20 cellular contexts compared by ENCODE assay signal in the genomic region with DNA sequence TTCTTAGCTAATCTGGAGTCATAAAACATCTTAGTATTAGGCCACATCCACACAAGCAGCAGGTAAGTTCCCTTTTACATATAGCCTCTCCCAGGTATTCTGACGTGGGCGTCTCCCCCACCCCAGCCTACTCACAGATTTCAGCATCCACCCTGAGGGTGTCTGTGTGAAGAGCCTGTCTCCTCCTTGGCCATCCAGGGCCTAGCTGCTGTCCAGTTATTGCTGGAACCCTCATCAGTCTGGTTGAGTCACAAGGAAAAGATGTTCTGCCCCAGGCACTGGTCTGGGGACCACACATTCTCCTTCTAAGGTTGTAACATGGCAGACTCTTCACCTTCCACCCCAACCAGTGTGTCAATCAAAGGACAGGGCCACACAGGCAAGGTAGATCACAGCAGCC.
"Had no signal": no experiment of that assay in that cellular context is flagged by ENCODE, and none has a peak within 500 bp of the region (broad histone marks: within the 10 kb centered on the region; RNA-seq: fewer than 3 reads in every experiment).

No MANE protein-coding gene starts in this region.

- H3K9me3 Mint-ChIP-seq: stimulated activated effector memory CD8-positive, alpha-beta T cell treated with anti-CD3 and anti-CD28 coated beads, Interleukin-12 subunit alpha, Interleukin-12 subunit beta, amount 100 ng/mL, for 72 hours; stimulated activated naive CD8-positive, alpha-beta T cell treated with anti-CD3 and anti-CD28 coated beads, Interleukin-15, Interleukin-2, amounts not matched to agents 100 ng/mL and 50 ng/mL, for 24 hours had no signal

- DNase-seq: effector CD4-positive, alpha-beta T cell; gastrocnemius medialis; heart right ventricle; hypothalamus; mammary epithelial cell; naive thymus-derived CD4-positive, alpha-beta T cell; nephron progenitor cell; psoas muscle; retina; right lobe of liver; stimulated activated CD4-positive, alpha-beta T cell treated with anti-CD3 and anti-CD28 coated beads, Interleukin-4, amount 100 ng/mL, for 1 hour; stimulated activated CD8-positive, alpha-beta memory T cell treated with anti-CD3 and anti-CD28 coated beads, Interleukin-4, amount 100 ng/mL, for 48 hours; testis had no signal

- H3K27ac ChIP-seq: coronary artery, gastrocnemius medialis, heart right ventricle, neutrophil, psoas muscle, right lobe of liver, testis, tibial nerve had no signal

- H3K4me1 ChIP-seq: right lobe of liver, testis had no signal

- ATAC-seq: esophagus mucosa; left lobe of liver; naive thymus-derived CD4-positive, alpha-beta T cell; right lobe of liver had no signal

- H3K36me3 Mint-ChIP-seq: naive thymus-derived CD4-positive, alpha-beta T cell; stimulated activated effector memory CD8-positive, alpha-beta T cell treated with anti-CD3 and anti-CD28 coated beads, Interleukin-12 subunit alpha, Interleukin-12 subunit beta, amount 100 ng/mL, for 72 hours had no signal

- H3K27me3 ChIP-seq: gastrocnemius medialis, heart right ventricle, neutrophil, right lobe of liver, testis, tibial nerve had no signal

- H3K4me3 Mint-ChIP-seq: naive thymus-derived CD4-positive, alpha-beta T cell; nephron progenitor cell; stimulated activated effector memory CD8-positive, alpha-beta T cell treated with anti-CD3 and anti-CD28 coated beads, Interleukin-12 subunit alpha, Interleukin-12 subunit beta, amount 100 ng/mL, for 72 hours; stimulated activated naive CD8-positive, alpha-beta T cell treated with anti-CD3 and anti-CD28 coated beads, Interleukin-15, Interleukin-2, amounts not matched to agents 100 ng/mL and 50 ng/mL, for 24 hours had no signal

- H3K9me3 ChIP-seq: gastrocnemius medialis, heart right ventricle, neutrophil, psoas muscle, right lobe of liver, testis, tibial nerve had no signal

- H3K36me3 ChIP-seq: gastrocnemius medialis, heart right ventricle, neutrophil, right lobe of liver, tibial nerve had no signal

- H3K4me3 ChIP-seq: coronary artery, gastrocnemius medialis, heart right ventricle, psoas muscle, right lobe of liver, testis, tibial nerve had no signal

- H3K27ac Mint-ChIP-seq: naive thymus-derived CD4-positive, alpha-beta T cell; nephron progenitor cell; stimulated activated effector memory CD8-positive, alpha-beta T cell treated with anti-CD3 and anti-CD28 coated beads, Interleukin-12 subunit alpha, Interleukin-12 subunit beta, amount 100 ng/mL, for 72 hours; stimulated activated naive CD8-positive, alpha-beta T cell treated with anti-CD3 and anti-CD28 coated beads, Interleukin-15, Interleukin-2, amounts not matched to agents 100 ng/mL and 50 ng/mL, for 24 hours had no signal

- H3K4me1 Mint-ChIP-seq: stimulated activated effector memory CD8-positive, alpha-beta T cell treated with anti-CD3 and anti-CD28 coated beads, Interleukin-12 subunit alpha, Interleukin-12 subunit beta, amount 100 ng/mL, for 72 hours had no signal
